Comparison of ENCODE assay signal across 8 cellular contexts in genomic region chr12:95473947-95474817, GRCh38. TPM values are rescaled to one million over a fixed set of nuclear protein-coding genes. Genes with fewer than 3 reads are reported as not detected.
DNase-seq lines count a peak whose midpoint lies in the region; ATAC-seq lines count a peak whose summit lies in the region.

TSS of gene METAP2 (plus strand) at chr12:95474152. CDS start at chr12:95474180, 28 bp downstream.

- ATAC-seq in GM19328 (IDR thresholded peaks at IDR 0.05; ENCODE audit: unreplicated experiment) (peak; percentile 99), HG03520 (IDR thresholded peaks at IDR 0.05; ENCODE audit: unreplicated experiment) (peak; percentile 96)

- H3K9ac ChIP-seq in BLaER1: peak within 1 kb of the TSS; percentile 97

- H3K9me3 Mint-ChIP-seq in activated CD4-positive, alpha-beta T cell treated with anti-CD3 and anti-CD28 coated beads, Interleukin-2, amount 10 ng/mL, durations not matched to agents 7 days and 5 days: no peaks in the 10 kb centered on the region

- peak within 1 kb of the TSS; percentile 96 for H3K27ac ChIP-seq in BLaER1

- H3K27me3 ChIP-seq in BLaER1: no peaks in the 10 kb centered on the region

- H3K4me1 ChIP-seq in BLaER1: peaks cover 27% of the 10 kb centered on the region

- peaks cover 40% of the 10 kb centered on the region for H3K36me3 Mint-ChIP-seq in activated CD4-positive, alpha-beta T cell treated with anti-CD3 and anti-CD28 coated beads, Interleukin-2, amount 10 ng/mL, durations not matched to agents 7 days and 5 days (ENCODE audit: low read depth)

- H3K36me3 ChIP-seq in BLaER1: peaks cover 35% of the 10 kb centered on the region

- H3K4me3 ChIP-seq in BLaER1: peak within 1 kb of the TSS; percentile 95

- H3K27ac Mint-ChIP-seq in activated CD4-positive, alpha-beta T cell treated with anti-CD3 and anti-CD28 coated beads, Interleukin-2, amount 10 ng/mL, durations not matched to agents 7 days and 5 days: peak within 1 kb of the TSS; percentile 100

- CTCF ChIA-PET in activated CD4-positive, alpha-beta T cell treated with anti-CD3 and anti-CD28 coated beads, Interleukin-2, amount 10 ng/mL, durations not matched to agents 7 days and 5 days (lab: Charles Lee): interaction anchor here (0.7 to 1.3 kb wide), 3 partner anchors 10 to 357 kb away, joined by 3 to 5 read pairs (median 4); no protein-coding TSS in a partner anchor

- peak within 1 kb of the TSS; percentile 100 for H3K4me3 Mint-ChIP-seq in activated CD4-positive, alpha-beta T cell treated with anti-CD3 and anti-CD28 coated beads, Interleukin-2, amount 10 ng/mL, durations not matched to agents 7 days and 5 days

- H4K20me1 ChIP-seq in BLaER1: peaks cover 40% of the 10 kb centered on the region

- H3K4me1 Mint-ChIP-seq in activated CD4-positive, alpha-beta T cell treated with anti-CD3 and anti-CD28 coated beads, Interleukin-2, amount 10 ng/mL, durations not matched to agents 7 days and 5 days: peaks cover 47% of the 10 kb centered on the region

- DNase-seq in NCI-H69 (lab: John Stamatoyannopoulos, UW): peak; percentile 98
- DNase-seq in activated CD4-positive, alpha-beta T cell treated with anti-CD3 and anti-CD28 coated beads, Interleukin-2, amount 10 ng/mL, durations not matched to agents 7 days and 5 days: peak; percentile 92
- peak; percentile 71 for DNase-seq in cortex of kidney (lab: John Stamatoyannopoulos, UW)
- peak; percentile 99 for DNase-seq in left kidney (ENCODE audit: low read depth, low spot score)
- peak; percentile 95 to 96 for DNase-seq in stimulated activated CD4-positive, alpha-beta T cell treated with anti-CD3 and anti-CD28 coated beads, Interleukin-2, amount 100 ng/mL, for 24 hours

- POLR2A ChIA-PET in activated CD4-positive, alpha-beta T cell treated with anti-CD3 and anti-CD28 coated beads, Interleukin-2, amount 10 ng/mL, durations not matched to agents 7 days and 5 days (lab: Charles Lee): interaction anchor here (1.0 kb wide), 1 partner anchor 257 kb away, joined by 7 read pairs; the partner anchor contains the start of genes FGD6 and VEZT

- no peaks in the 10 kb centered on the region for H3K9me3 ChIP-seq in BLaER1

- no peaks in the 10 kb centered on the region for H3K27me3 Mint-ChIP-seq in activated CD4-positive, alpha-beta T cell treated with anti-CD3 and anti-CD28 coated beads, Interleukin-2, amount 10 ng/mL, durations not matched to agents 7 days and 5 days

- H3K4me2 ChIP-seq in BLaER1: peak within 1 kb of the TSS; percentile 87

RNA-seq across cellular contexts. Expression of gene METAP2, which starts in this region (rescaled TPM):
- total RNA-seq in activated CD4-positive, alpha-beta T cell treated with anti-CD3 and anti-CD28 coated beads, Interleukin-2, amount 10 ng/mL, durations not matched to agents 7 days and 5 days: 10 to 100 TPM; 68.0 to 72.5 TPM

Comparison
In these comparisons a context has a peak if more than half of its experiments do, and no peak if none do; other contexts are left out.
1. Peak in every context shown above with its lines: DNase-seq, ATAC-seq, H3K4me3 ChIP-seq and H3K27ac ChIP-seq.